1 cellular context compared by ENCODE assay signal in genomic region chr1:54668567-54668966, GRCh38.
TF ChIP-seq lines count a peak whose summit lies in the region.

No MANE protein-coding gene starts in this region.

TF ChIP-seq in K562, 482 proteins besides CTCF, POLR2A, EP300 and RAD21:
- no peak for TF ChIP-seq ZNF696 (CRISPR knock-in tag; conservative IDR thresholded peaks at IDR 0.05)
- TF ChIP-seq ZNF41 (CRISPR knock-in tag; conservative IDR thresholded peaks at IDR 0.05) = no peak
- TF ChIP-seq ETS2 (tag; IDR thresholded peaks at IDR 0.05; ENCODE audit: borderline replicate concordance, poor library complexity, severe bottlenecking) = no peak
- no peak for TF ChIP-seq POLR3G (IDR thresholded peaks at IDR 0.05; ENCODE audit: extremely low read depth, insufficient read length, insufficient replicate concordance)
- TF ChIP-seq DIDO1 (tag; IDR thresholded peaks at IDR 0.05; ENCODE audit: low read depth) = no peak
- TF ChIP-seq HNRNPL (IDR thresholded peaks at IDR 0.05; ENCODE audit: low read depth, low read length) = no peak
